In the genomic region with DNA sequence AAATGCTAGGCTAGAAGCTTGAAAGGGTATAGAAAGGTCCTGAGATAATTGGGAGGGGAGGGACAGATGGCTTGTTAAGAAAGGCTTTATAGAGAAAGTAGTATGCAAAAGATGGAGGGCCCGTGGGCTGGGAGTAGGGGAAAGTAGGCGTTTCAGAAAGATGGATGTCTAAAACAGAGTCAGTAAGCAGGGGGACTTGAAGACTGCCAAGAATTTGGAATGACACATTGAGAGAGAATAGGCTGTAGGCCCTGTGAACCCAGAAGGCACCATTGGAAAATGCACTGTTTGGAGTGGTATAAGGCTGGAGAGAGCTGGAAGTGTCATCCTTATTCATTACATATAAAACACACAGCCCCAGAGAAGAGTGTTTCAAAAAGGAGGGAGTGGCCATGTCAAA, we compare ENCODE assay signal across 7 cellular contexts. TPM values are rescaled to one million over a fixed set of nuclear protein-coding genes. Genes with fewer than 3 reads are reported as not detected.
DNase-seq lines count a peak whose midpoint lies in the region; ATAC-seq, FAIRE-seq and TF ChIP-seq lines count a peak whose summit lies in the region.

No MANE protein-coding gene starts in this region.

- intact Hi-C loops in HepG2 (cut with micrococcal nuclease; ENCODE audit: unreplicated experiment) = no loop called here
- intact Hi-C loops in tibial artery (cut with DNase I; ENCODE audit: low total_unique reads) = no loop called here

- H3K79me2 ChIP-seq in MM.1S (ENCODE audit: low read length) = peaks cover 59% of the 10 kb centered on the region
- H3K79me2 ChIP-seq in HepG2 (ENCODE audit: insufficient read depth, low read length) = peaks cover 68% of the 10 kb centered on the region

- H3K4me1 ChIP-seq in MM.1S (ENCODE audit: low read length) (peaks cover 17% of the 10 kb centered on the region), HepG2 (ENCODE audit: insufficient read depth, low read length) (peaks cover 50% of the 10 kb centered on the region), tibial artery (peaks cover 0 to 38% (median 25%) of the 10 kb centered on the region in 4 donors)

- 0% methylated on average over 2 of the region's 2 CpGs for WGBS in HepG2 (ENCODE audit: low lambda C conversion rate)

- FAIRE-seq in HepG2 (lab: Jason Lieb, UNC) = no peak

- in situ Hi-C loops in astrocyte of the spinal cord (cut with HindIII; ENCODE audit: low sequenced_read_pairs) = no loop called here
- in situ Hi-C loops in HepG2 (cut with HindIII; ENCODE audit: extremely low pct_ligation_motif_present, low pct_unique_long_range_greater_than_20kb) = no loop called here

- H3K9me3 ChIP-seq in MM.1S (replicated peaks; ENCODE audit: insufficient read depth, low read length) (no peaks in the 10 kb centered on the region), HepG2 (ENCODE audit: low read length) (no peaks in the 10 kb centered on the region), tibial artery (no peaks in the 10 kb centered on the region)

- H3K27ac ChIP-seq in MM.1S (ENCODE audit: low read length) = peak overlapping the region; percentile 84; the same call in 1 of the 2 replicates
- peak overlapping the region; percentile 89 for H3K27ac ChIP-seq in HepG2 (ENCODE audit: extremely low read length, insufficient read depth, low read length)
- H3K27ac ChIP-seq in tibial artery = peak overlapping the region; percentile 93 to 95

- H3K27me3 ChIP-seq in MM.1S (replicated peaks; ENCODE audit: insufficient read depth, low read length) (no peaks in the 10 kb centered on the region), HepG2 (ENCODE audit: control insufficient read depth in 1 of 2, insufficient read depth in 2 of 2, low read length in 2 of 2) (no peaks in the 10 kb centered on the region; a peak in 2 of 5 replicates), tibial artery (no peaks in the 10 kb centered on the region)

- no peak for TF ChIP-seq POLR2A in HepG2 (IDR thresholded peaks at IDR 0.05; ENCODE audit: insufficient read depth in 1 of 2, low read depth in 2 of 2, low read length in 2 of 2)

- H3K9ac ChIP-seq in MM.1S (ENCODE audit: low read length) (peak overlapping the region; percentile 96), HepG2 (ENCODE audit: insufficient read depth, low read depth, low read length) (peak overlapping the region; percentile 93)

- CTCF ChIA-PET in HepG2 (lab: Yijun Ruan, JAX; ENCODE audit: low intra/inter-chr PET ratio, low total read pairs) = no interaction called here

- ATAC-seq in HepG2 (no peak), HG03025 (IDR thresholded peaks at IDR 0.05; ENCODE audit: low FRiP score, unreplicated experiment) (no peak), GM18858 (IDR thresholded peaks at IDR 0.05; ENCODE audit: unreplicated experiment) (no peak)

- peak overlapping the region; percentile 86 for H3K4me3 ChIP-seq in MM.1S (ENCODE audit: low read length)
- peak overlapping the region; percentile 95 for H3K4me3 ChIP-seq in astrocyte of the spinal cord (ENCODE audit: low read depth, low read length)
- H3K4me3 ChIP-seq in HepG2 (replicated peaks in 1 of 3; ENCODE audit: insufficient read depth in 1 of 3, low read depth in 2 of 3, low read length in 3 of 3) = peak overlapping the region; percentile 91 to 99 (median 93)
- peak overlapping the region; percentile 88 to 90 for H3K4me3 ChIP-seq in tibial artery

- peak overlapping the region; percentile 77 for H3K4me2 ChIP-seq in MM.1S (ENCODE audit: low read depth, low read length)
- H3K4me2 ChIP-seq in HepG2 (ENCODE audit: low read depth, low read length) = peak overlapping the region; percentile 83

- H3K36me3 ChIP-seq in MM.1S (replicated peaks; ENCODE audit: insufficient read depth, low read length) (0 out of 2 replicates have a peak, but pooled peaks cover 4% of the 10 kb centered on the region), HepG2 (replicated peaks in 1 of 2; ENCODE audit: control insufficient read depth in 1 of 2, insufficient read depth in 2 of 2, low read length in 2 of 2) (peaks cover 4 to 26% of the 10 kb centered on the region in 2 experiments; a peak in 4 of 5 replicates), tibial artery (peaks cover 26 to 27% (median 26%) of the 10 kb centered on the region in 3 donors)

- BruUV-seq in HepG2 (replicated peaks; lab: Mats Ljungman, UMichigan) = TSS peak; percentile 80

- TF ChIP-seq CTCF in MM.1S (IDR thresholded peaks at IDR 0.05; ENCODE audit: low read length) = no peak
- no peak for TF ChIP-seq CTCF in astrocyte of the spinal cord (IDR thresholded peaks at IDR 0.05; ENCODE audit: low read depth, low read length)
- no peak for TF ChIP-seq CTCF in HepG2 (CRISPR knock-in tag; IDR thresholded peaks at IDR 0.05)
- TF ChIP-seq CTCF in tibial artery (IDR thresholded peaks at IDR 0.05) = no peak

- TF ChIP-seq EP300 in HepG2 (IDR thresholded peaks at IDR 0.05; ENCODE audit: low read depth in 2 of 2, low read length in 2 of 2) (no peak), HepG2 (CRISPR knock-in tag; IDR thresholded peaks at IDR 0.05; ENCODE audit: borderline replicate concordance) (no peak)

- no peaks in the 10 kb centered on the region for H3K9me2 ChIP-seq in MM.1S (replicated peaks; ENCODE audit: insufficient read depth, low read length)

- DNase-seq in Daoy (ENCODE audit: low read depth) (peak; percentile 2), MM.1S (no peak), astrocyte of the spinal cord (ENCODE audit: low read depth, low spot score) (peak; percentile 15), HepG2 (ENCODE audit: low spot score) (no peak), tibial artery (no peak)

- H2AFZ ChIP-seq in MM.1S (ENCODE audit: low read length) (peak overlapping the region; percentile 79; the same call in 1 of the 2 replicates), HepG2 (ENCODE audit: low read length) (no peak overlapping the region)

- H4K20me1 ChIP-seq in MM.1S (ENCODE audit: insufficient read depth, low read length) (peaks cover 3% of the 10 kb centered on the region; the same call in 1 of the 2 replicates), HepG2 (ENCODE audit: insufficient read depth, low read length) (no peaks in the 10 kb centered on the region)

- POLR2A ChIA-PET in HepG2 (lab: Yijun Ruan, JAX) = interaction anchor here (1.4 to 2.9 kb wide), 3 partner anchors 27 to 287 kb away, joined by 3 to 14 read pairs (median 10); a partner anchor contains a TSS

- TF ChIP-seq RAD21 in HepG2 (CRISPR knock-in tag; IDR thresholded peaks at IDR 0.05) = no peak

- H3F3A ChIP-seq in MM.1S (ENCODE audit: insufficient read depth, low read length) = peaks cover 12% of the 10 kb centered on the region

RNA-seq across cellular contexts. Expression of a gene that starts 0.9 kb away (rescaled TPM):
- total RNA-seq in Daoy (2014; rRNA removed; shearing (Covaris generic)) = 105 and 108 TPM in 2 replicates
- 94.8 and 133 TPM in 2 replicates for total RNA-seq in HepG2 (2016; rRNA removed; fragmentation: Illumina TruSeq; extraction: Trizol)
- 45.3 and 48.4 TPM in 2 replicates for total RNA-seq in HepG2 (2016; cell fraction: cytosol; rRNA removed; fragmentation: Illumina TruSeq; extraction: Trizol; ENCODE audit: low read depth)
- total RNA-seq in HepG2 (2016; cell fraction: insoluble cytoplasmic fraction; rRNA removed; fragmentation: Illumina TruSeq; extraction: Trizol) = 94.6 and 133 TPM in 2 replicates
- 77.8 and 78.0 TPM in 2 replicates for total RNA-seq in HepG2 (2016; cell fraction: membrane; rRNA removed; fragmentation: Illumina TruSeq; extraction: Trizol)
- total RNA-seq in HepG2 (2016; cell fraction: nucleus; rRNA removed; fragmentation: Illumina TruSeq; extraction: Trizol) = 49.2 and 51.5 TPM in 2 replicates
- 40.8 and 53.4 TPM in 2 replicates for polyA plus RNA-seq in HepG2 (2011; rRNA removed)
- polyA plus RNA-seq in HepG2 (2011; cell fraction: cytosol; rRNA removed) = 33.3 and 37.5 TPM in 2 replicates
- polyA plus RNA-seq in HepG2 (2011; cell fraction: nucleus; rRNA removed) = 15.1 and 19.9 TPM in 2 replicates
- 60.7 and 69.3 TPM in 2 replicates for polyA plus RNA-seq in HepG2 (2012)
- 40.3 and 41.0 TPM in 2 replicates for polyA plus RNA-seq in HepG2 (2016; cell fraction: cytosol; fragmentation: Illumina TruSeq; extraction: Trizol; ENCODE audit: low read depth)
- 132 and 137 TPM in 2 replicates for polyA plus RNA-seq in HepG2 (2016; cell fraction: insoluble cytoplasmic fraction; fragmentation: Illumina TruSeq; extraction: Trizol; ENCODE audit: low read depth)
- polyA plus RNA-seq in HepG2 (2016; cell fraction: membrane; fragmentation: Illumina TruSeq; extraction: Trizol; ENCODE audit: low read depth) = 67.1 and 72.3 TPM in 2 replicates
- polyA plus RNA-seq in HepG2 (2016; cell fraction: nucleus; fragmentation: Illumina TruSeq; extraction: Trizol; ENCODE audit: insufficient read depth, low read depth) = 76.0 and 78.0 TPM in 2 replicates
- 36.2 and 55.8 TPM in 2 replicates for polyA minus RNA-seq in HepG2 (2011; rRNA and poly(A)+ RNA removed; ENCODE audit: low replicate concordance)
- 33.5 and 35.7 TPM in 2 replicates for polyA minus RNA-seq in HepG2 (2011; cell fraction: cytosol; rRNA and poly(A)+ RNA removed)
- 19.4 and 20.3 TPM in 2 replicates for polyA minus RNA-seq in HepG2 (2011; cell fraction: nucleus; rRNA and poly(A)+ RNA removed)

RNA-seq across cellular contexts. Expression of a gene that starts 1.2 kb away (rescaled TPM):
- total RNA-seq in Daoy (2014; rRNA removed; shearing (Covaris generic)) = 17.7 and 24.6 TPM in 2 replicates
- total RNA-seq in HepG2 (2016; rRNA removed; fragmentation: Illumina TruSeq; extraction: Trizol) = 15.1 and 19.4 TPM in 2 replicates
- 4.2 and 4.9 TPM in 2 replicates for total RNA-seq in HepG2 (2016; cell fraction: cytosol; rRNA removed; fragmentation: Illumina TruSeq; extraction: Trizol; ENCODE audit: low read depth)
- 15.4 and 19.7 TPM in 2 replicates for total RNA-seq in HepG2 (2016; cell fraction: insoluble cytoplasmic fraction; rRNA removed; fragmentation: Illumina TruSeq; extraction: Trizol)
- 6.6 and 7.0 TPM in 2 replicates for total RNA-seq in HepG2 (2016; cell fraction: membrane; rRNA removed; fragmentation: Illumina TruSeq; extraction: Trizol)
- 12.6 and 15.6 TPM in 2 replicates for total RNA-seq in HepG2 (2016; cell fraction: nucleus; rRNA removed; fragmentation: Illumina TruSeq; extraction: Trizol)
- polyA plus RNA-seq in HepG2 (2011; rRNA removed) = 10.9 and 13.9 TPM in 2 replicates
- polyA plus RNA-seq in HepG2 (2011; cell fraction: cytosol; rRNA removed) = 7.8 and 7.9 TPM in 2 replicates
- polyA plus RNA-seq in HepG2 (2011; cell fraction: nucleus; rRNA removed) = 9.8 and 11.9 TPM in 2 replicates
- 8.9 TPM in 2 replicates for polyA plus RNA-seq in HepG2 (2012)
- 1.2 and 1.3 TPM in 2 replicates for polyA plus RNA-seq in HepG2 (2016; cell fraction: cytosol; fragmentation: Illumina TruSeq; extraction: Trizol; ENCODE audit: low read depth)
- polyA plus RNA-seq in HepG2 (2016; cell fraction: insoluble cytoplasmic fraction; fragmentation: Illumina TruSeq; extraction: Trizol; ENCODE audit: low read depth) = 13.3 and 15.0 TPM in 2 replicates
- 1.8 TPM in 2 replicates for polyA plus RNA-seq in HepG2 (2016; cell fraction: membrane; fragmentation: Illumina TruSeq; extraction: Trizol; ENCODE audit: low read depth)
- polyA plus RNA-seq in HepG2 (2016; cell fraction: nucleus; fragmentation: Illumina TruSeq; extraction: Trizol; ENCODE audit: insufficient read depth, low read depth) = 13.9 and 14.0 TPM in 2 replicates
- 6.2 and 7.1 TPM in 2 replicates for polyA minus RNA-seq in HepG2 (2011; rRNA and poly(A)+ RNA removed; ENCODE audit: low replicate concordance)
- 8.8 and 9.5 TPM in 2 replicates for polyA minus RNA-seq in HepG2 (2011; cell fraction: cytosol; rRNA and poly(A)+ RNA removed)
- polyA minus RNA-seq in HepG2 (2011; cell fraction: nucleus; rRNA and poly(A)+ RNA removed) = 21.0 and 25.5 TPM in 2 replicates

RNA-seq across cellular contexts. Expression of a gene that starts 45.8 kb away (rescaled TPM):
- total RNA-seq in Daoy (2014; rRNA removed; shearing (Covaris generic)) = 16.6 and 20.2 TPM in 2 replicates
- total RNA-seq in HepG2 (2016; rRNA removed; fragmentation: Illumina TruSeq; extraction: Trizol) = 21.3 and 28.1 TPM in 2 replicates
- total RNA-seq in HepG2 (2016; cell fraction: cytosol; rRNA removed; fragmentation: Illumina TruSeq; extraction: Trizol; ENCODE audit: low read depth) = 6.0 and 6.9 TPM in 2 replicates
- 22.4 and 29.7 TPM in 2 replicates for total RNA-seq in HepG2 (2016; cell fraction: insoluble cytoplasmic fraction; rRNA removed; fragmentation: Illumina TruSeq; extraction: Trizol)
- total RNA-seq in HepG2 (2016; cell fraction: membrane; rRNA removed; fragmentation: Illumina TruSeq; extraction: Trizol) = 15.7 and 18.0 TPM in 2 replicates
- total RNA-seq in HepG2 (2016; cell fraction: nucleus; rRNA removed; fragmentation: Illumina TruSeq; extraction: Trizol) = 19.0 and 22.0 TPM in 2 replicates
- polyA plus RNA-seq in HepG2 (2011; rRNA removed) = 9.9 and 10.1 TPM in 2 replicates
- 6.6 and 8.9 TPM in 2 replicates for polyA plus RNA-seq in HepG2 (2011; cell fraction: cytosol; rRNA removed)
- 6.8 and 7.4 TPM in 2 replicates for polyA plus RNA-seq in HepG2 (2011; cell fraction: nucleus; rRNA removed)
- 8.4 and 12.6 TPM in 2 replicates for polyA plus RNA-seq in HepG2 (2012)
- polyA plus RNA-seq in HepG2 (2016; cell fraction: cytosol; fragmentation: Illumina TruSeq; extraction: Trizol; ENCODE audit: low read depth) = 1.8 and 2.3 TPM in 2 replicates
- 19.3 and 20.2 TPM in 2 replicates for polyA plus RNA-seq in HepG2 (2016; cell fraction: insoluble cytoplasmic fraction; fragmentation: Illumina TruSeq; extraction: Trizol; ENCODE audit: low read depth)
- polyA plus RNA-seq in HepG2 (2016; cell fraction: membrane; fragmentation: Illumina TruSeq; extraction: Trizol; ENCODE audit: low read depth) = 6.7 and 7.2 TPM in 2 replicates
- 28.6 and 33.9 TPM in 2 replicates for polyA plus RNA-seq in HepG2 (2016; cell fraction: nucleus; fragmentation: Illumina TruSeq; extraction: Trizol; ENCODE audit: insufficient read depth, low read depth)
- 14.8 and 27.8 TPM in 2 replicates for polyA minus RNA-seq in HepG2 (2011; rRNA and poly(A)+ RNA removed; ENCODE audit: low replicate concordance)
- polyA minus RNA-seq in HepG2 (2011; cell fraction: cytosol; rRNA and poly(A)+ RNA removed) = 13.6 and 18.8 TPM in 2 replicates
- 14.2 and 17.7 TPM in 2 replicates for polyA minus RNA-seq in HepG2 (2011; cell fraction: nucleus; rRNA and poly(A)+ RNA removed)

Comparison
In these comparisons a context has a peak if more than half of its experiments do, and no peak if none do; other contexts are left out.
1. DNase-seq: peak in Daoy (single experiment) and astrocyte of the spinal cord (single experiment); none in MM.1S (single experiment), HepG2 (single experiment) and tibial artery (0 of 2).
2. Peak in every context shown above with its lines, with median percentiles within 50 percentile points of each other: H3K27ac ChIP-seq and H3K4me3 ChIP-seq.